1 cellular context compared by ENCODE assay signal in the genomic region with DNA sequence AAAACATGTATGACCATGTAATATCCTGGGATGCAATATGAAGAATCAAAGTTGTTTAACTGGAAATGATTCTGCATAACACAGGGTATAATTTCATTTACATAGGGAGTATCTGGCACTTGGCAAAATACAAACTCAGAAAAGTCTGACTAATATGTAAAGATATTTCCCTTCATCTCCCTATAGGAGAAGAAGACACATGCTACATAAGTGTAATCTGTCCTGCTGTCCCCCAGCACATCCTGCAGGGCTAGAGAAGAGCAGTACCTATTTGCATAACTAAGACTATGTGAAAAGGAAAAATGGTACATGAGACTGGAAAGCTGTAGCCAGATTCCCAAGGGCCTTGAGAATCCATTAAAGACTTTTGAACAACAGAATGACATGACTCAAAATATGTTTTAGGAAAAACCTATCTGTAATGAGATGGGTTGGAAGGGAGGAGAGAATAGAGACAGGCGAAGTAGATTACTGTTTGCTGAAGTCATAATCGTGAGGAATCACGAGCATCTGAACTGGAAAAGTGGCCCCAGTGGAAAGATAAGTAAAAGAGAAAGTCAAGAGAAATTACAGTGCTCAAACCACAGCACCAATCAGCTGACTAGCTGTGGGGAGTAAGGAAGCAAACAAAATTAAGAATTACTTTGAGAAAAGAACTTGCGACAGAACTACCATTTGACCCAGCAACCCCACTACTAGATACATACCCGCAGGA.
TF ChIP-seq lines count a peak whose summit lies in the region.

No MANE protein-coding gene starts in this region.

TF ChIP-seq in IMR-90, 13 proteins besides CTCF, POLR2A, EP300 and RAD21 (continued from another document):
- TF ChIP-seq MXI1 (IDR thresholded peaks at IDR 0.05; ENCODE audit: borderline replicate concordance, low read depth, low read length) = no peak
- no peak for TF ChIP-seq CEBPB (IDR thresholded peaks at IDR 0.05; ENCODE audit: low read depth, low read length)
- TF ChIP-seq MAZ (IDR thresholded peaks at IDR 0.05; ENCODE audit: borderline replicate concordance, low read depth, low read length) = no peak
- no peak for TF ChIP-seq RCOR1 (IDR thresholded peaks at IDR 0.05; ENCODE audit: insufficient replicate concordance, low read length)
